Comparison of ENCODE assay signal across 8 cellular contexts in genomic region chr22:29205598-29206371, GRCh38. TPM values are rescaled to one million over a fixed set of nuclear protein-coding genes. Genes with fewer than 3 reads are reported as not detected.
DNase-seq lines count a peak whose midpoint lies in the region; ATAC-seq and TF ChIP-seq lines count a peak whose summit lies in the region.

EMID1 (plus strand) TSS chr22:29205896; CDS start chr22:29206039, 143 bp downstream.

- H2AFZ ChIP-seq in MM.1S (ENCODE audit: low read length) = peak within 1 kb of the TSS; percentile 91
- peak within 1 kb of the TSS; percentile 70 for H2AFZ ChIP-seq in mammary epithelial cell (ENCODE audit: low read depth, low read length)

- CTCF ChIA-PET in mammary epithelial cell (lab: Charles Lee; ENCODE audit: low non-redundant PET) = no interaction called here

- no peaks in the 10 kb centered on the region for H4K20me1 ChIP-seq in MM.1S (ENCODE audit: insufficient read depth, low read length)
- no peaks in the 10 kb centered on the region for H4K20me1 ChIP-seq in mammary epithelial cell (ENCODE audit: insufficient read depth, low read length)

- H3K4me2 ChIP-seq in MM.1S (ENCODE audit: low read depth, low read length) (peak within 1 kb of the TSS; percentile 91), mammary epithelial cell (ENCODE audit: insufficient read depth, low read depth, low read length) (peak within 1 kb of the TSS; percentile 90)

- WGBS in mammary epithelial cell (ENCODE audit: low coverage, missing lambda C conversion rate) = 20% methylated on average over 3 of the region's 90 CpGs

- DNase-seq in NCI-H748 (lab: John Stamatoyannopoulos, UW; ENCODE audit: unreplicated experiment) (peak; percentile 41), NCI-H748 treated with DMSO at 0.1 percent for 48 hours (lab: John Stamatoyannopoulos, UW) (no peak), MM.1S (peak; percentile 53), mammary epithelial cell (no peak), left lung (peak in 1 of 2 donors; percentile 84), NCI-H524 treated with DMSO at 0.1 percent for 48 hours (lab: John Stamatoyannopoulos, UW) (no peak), NCI-H187 treated with DMSO at 0.1 percent for 48 hours (lab: John Stamatoyannopoulos, UW) (no peak)

- peak within 1 kb of the TSS; percentile 81 for H3K9ac ChIP-seq in MM.1S (ENCODE audit: low read length)
- no peak within 1 kb of the TSS for H3K9ac ChIP-seq in mammary epithelial cell (ENCODE audit: insufficient read depth, low read length)
- H3K9ac ChIP-seq in stomach smooth muscle (ENCODE audit: low read length in 2 of 2) = peak within 1 kb of the TSS in 1 of 2 donors; percentile 29

- H3K9me2 ChIP-seq in MM.1S (replicated peaks; ENCODE audit: insufficient read depth, low read length) = no peaks in the 10 kb centered on the region

- peak; percentile 45 for ATAC-seq in left lung

- H3K36me3 ChIP-seq in MM.1S (replicated peaks; ENCODE audit: insufficient read depth, low read length) (no peaks in the 10 kb centered on the region), mammary epithelial cell (ENCODE audit: insufficient read depth, low read length) (no peaks in the 10 kb centered on the region), left lung (no peaks in the 10 kb centered on the region), stomach smooth muscle (ENCODE audit: control insufficient read depth in 2 of 2, insufficient read depth in 2 of 2, low read length in 2 of 2) (no peaks in the 10 kb centered on the region)

- H3K27me3 ChIP-seq in MM.1S (replicated peaks; ENCODE audit: insufficient read depth, low read length) = no peaks in the 10 kb centered on the region
- peaks cover 12% of the 10 kb centered on the region for H3K27me3 ChIP-seq in mammary epithelial cell (ENCODE audit: insufficient read depth, low read length)
- peaks cover 0 to 40% of the 10 kb centered on the region in 2 donors for H3K27me3 ChIP-seq in left lung
- H3K27me3 ChIP-seq in stomach smooth muscle (ENCODE audit: control insufficient read depth in 1 of 2, insufficient read depth in 2 of 2, low read length in 2 of 2) = no peaks in the 10 kb centered on the region

- BruUV-seq in mammary epithelial cell (replicated peaks; lab: Mats Ljungman, UMichigan) = no TSS peak

- TF ChIP-seq CTCF in MM.1S (IDR thresholded peaks at IDR 0.05; ENCODE audit: low read length) (peak; percentile 15), mammary epithelial cell (conservative IDR thresholded peaks at IDR 0.05 in 1 of 2, IDR thresholded peaks at IDR 0.05 in 1 of 2; ENCODE audit: extremely low read depth in 1 of 2, insufficient read depth in 1 of 2, low read depth in 1 of 2, low read length in 2 of 2) (peak in 1 of 2 donors; percentile 15), left lung (IDR thresholded peaks at IDR 0.05) (no peak)

- peaks cover 38% of the 10 kb centered on the region for H3F3A ChIP-seq in MM.1S (ENCODE audit: insufficient read depth, low read length)

- intact Hi-C loops in mammary epithelial cell (cut with micrococcal nuclease) = loop anchor here (2.0 kb wide), 1 partner anchor 39 kb away; no protein-coding TSS in a partner anchor
- intact Hi-C loops in left lung (cut with DNase I) = no loop called here

- H3K27ac ChIP-seq in MM.1S (ENCODE audit: low read length) = no peak within 1 kb of the TSS
- no peak within 1 kb of the TSS for H3K27ac ChIP-seq in mammary epithelial cell (ENCODE audit: insufficient read depth, low read depth, low read length)
- H3K27ac ChIP-seq in left lung = peak within 1 kb of the TSS in 1 of 2 donors; percentile 41
- H3K27ac ChIP-seq in stomach smooth muscle (ENCODE audit: low read length) = no peak within 1 kb of the TSS

- in situ Hi-C loops in mammary epithelial cell (cut with MboI; ENCODE audit: low sequenced_read_pairs in 2 of 2) = no loop called here

- H3K4me1 ChIP-seq in MM.1S (ENCODE audit: low read length) = peaks cover 59% of the 10 kb centered on the region
- H3K4me1 ChIP-seq in mammary epithelial cell (ENCODE audit: insufficient read depth, low read length) = peaks cover 3% of the 10 kb centered on the region
- H3K4me1 ChIP-seq in left lung = peaks cover 14 to 47% of the 10 kb centered on the region in 2 donors
- H3K4me1 ChIP-seq in stomach smooth muscle (ENCODE audit: control insufficient read depth, insufficient read depth, low read length) = peaks cover 12% of the 10 kb centered on the region

- H3K4me3 ChIP-seq in MM.1S (ENCODE audit: low read length) (peak within 1 kb of the TSS; percentile 85), mammary epithelial cell (replicated peaks in 1 of 3; ENCODE audit: insufficient read depth in 1 of 3, low read depth in 2 of 3, low read length in 3 of 3) (peak within 1 kb of the TSS in 2 of 3 experiments; percentile 38 to 40), left lung (peak within 1 kb of the TSS; percentile 54 to 58), stomach smooth muscle (ENCODE audit: low read length in 2 of 2) (peak within 1 kb of the TSS; percentile 45 to 71)

- peaks cover 11% of the 10 kb centered on the region for H3K79me2 ChIP-seq in MM.1S (ENCODE audit: low read length)
- no peaks in the 10 kb centered on the region for H3K79me2 ChIP-seq in mammary epithelial cell (ENCODE audit: insufficient read depth, low read length)

- dilution Hi-C loops in mammary epithelial cell (cut with HindIII; ENCODE audit: low sequenced_read_pairs) = loop anchor here (5.0 kb wide), 1 partner anchor 93 kb away; no protein-coding TSS in a partner anchor

- H3K9me3 ChIP-seq in MM.1S (replicated peaks; ENCODE audit: insufficient read depth, low read length) (no peaks in the 10 kb centered on the region), mammary epithelial cell (replicated peaks; ENCODE audit: insufficient read depth, low read length) (no peaks in the 10 kb centered on the region), left lung (no peaks in the 10 kb centered on the region), stomach smooth muscle (ENCODE audit: control insufficient read depth in 2 of 2, low read length in 2 of 2) (no peaks in the 10 kb centered on the region)

RNA-seq across cellular contexts. Expression of gene EMID1, which starts in this region (rescaled TPM):
- total RNA-seq in mammary epithelial cell (under 1 TPM in 1 of 2 donors, not detected in 1; 0.67 TPM), left lung (10 to 100 TPM; 10.5 to 17.7 TPM)
- polyA plus RNA-seq in mammary epithelial cell = not detected
- not detected for polyA minus RNA-seq in mammary epithelial cell

Comparison
In these comparisons a context has a peak if more than half of its experiments do, and no peak if none do; other contexts are left out.
1. RNA of gene EMID1 (total RNA-seq): 10.5 to 17.7 TPM in left lung; 0.67 TPM in mammary epithelial cell; every median in the first group is over 4 times any median in the second.
2. DNase-seq: peak in NCI-H748 (single experiment) and MM.1S (single experiment); none in NCI-H748 treated with DMSO at 0.1 percent for 48 hours (single experiment), mammary epithelial cell (single experiment), NCI-H524 treated with DMSO at 0.1 percent for 48 hours (single experiment) and NCI-H187 treated with DMSO at 0.1 percent for 48 hours (single experiment).
3. Peak in every context shown above with its lines, with median percentiles within 50 percentile points of each other: H3K4me3 ChIP-seq.